9 cellular contexts compared by ENCODE assay signal in genomic region chr10:77592946-77593636, GRCh38. TPM values are rescaled to one million over a fixed set of nuclear protein-coding genes. Genes with fewer than 3 reads are reported as not detected.
DNase-seq lines count a peak whose midpoint lies in the region; ATAC-seq, FAIRE-seq and TF ChIP-seq lines count a peak whose summit lies in the region.
"Had no signal": no experiment of that assay in that cellular context is flagged by ENCODE, and none has a peak within 500 bp of the region (broad histone marks: within the 10 kb centered on the region; RNA-seq: fewer than 3 reads in every experiment).

No MANE protein-coding gene starts in this region.

- H3K27me3 Mint-ChIP-seq in naive thymus-derived CD8-positive, alpha-beta T cell: peaks cover 0 to 6% (median 2%) of the 10 kb centered on the region in 5 donors

- in situ Hi-C loops in ACHN (cut with HindIII; ENCODE audit: low pct_ligation_motif_present, low pct_unique_long_range_greater_than_20kb, low sequenced_read_pairs): no loop called here

- no peak for TF ChIP-seq CTCF in cardiac fibroblast (IDR thresholded peaks at IDR 0.05; ENCODE audit: low read depth, low read length)

- no peaks in the 10 kb centered on the region for H3K4me1 Mint-ChIP-seq in naive thymus-derived CD8-positive, alpha-beta T cell

- no peak overlapping the region for H3K4me3 ChIP-seq in cardiac fibroblast (replicated peaks in 1 of 2; ENCODE audit: low read depth in 2 of 2, low read length in 2 of 2)

- H3K4me3 Mint-ChIP-seq in naive thymus-derived CD8-positive, alpha-beta T cell: no peak overlapping the region

- no peaks in the 10 kb centered on the region for H3K9me3 Mint-ChIP-seq in naive thymus-derived CD8-positive, alpha-beta T cell

- H3K27ac Mint-ChIP-seq in naive thymus-derived CD8-positive, alpha-beta T cell: no peak overlapping the region

- DNase-seq in ACHN (peak; percentile 78), HTR-8/SVneo (ENCODE audit: insufficient read length, low spot score) (peak; percentile 60), cardiac fibroblast (ENCODE audit: low read depth in 2 of 2) (peak; percentile 66 to 96), medulla oblongata (ENCODE audit: extremely low spot score) (peak; percentile 64), SHP77 treated with DMSO at 0.1 percent for 48 hours (lab: John Stamatoyannopoulos, UW) (no peak)
- no peak for DNase-seq in stimulated activated CD4-positive, alpha-beta T cell treated with anti-CD3 and anti-CD28 coated beads, Interleukin-4, amount 100 ng/mL, for 1 hour
- no peak for DNase-seq in naive thymus-derived CD8-positive, alpha-beta T cell
- DNase-seq: activated naive CD4-positive, alpha-beta T cell treated with Interleukin-2 at 50 U/mL for 16 hours had no signal

- H3K36me3 Mint-ChIP-seq in naive thymus-derived CD8-positive, alpha-beta T cell: no peaks in the 10 kb centered on the region

- ATAC-seq in HG03521 (IDR thresholded peaks at IDR 0.05; ENCODE audit: unreplicated experiment): no peak
- no peak for ATAC-seq in naive thymus-derived CD8-positive, alpha-beta T cell

- POLR2A ChIA-PET in naive thymus-derived CD8-positive, alpha-beta T cell (lab: Charles Lee): no interaction called here

- FAIRE-seq in HTR-8/SVneo (lab: Jason Lieb, UNC): peak; percentile 55

RNA-seq across cellular contexts. Expression of gene KCNMA1, which starts 44.5 kb away (rescaled TPM):
- total RNA-seq in naive thymus-derived CD8-positive, alpha-beta T cell: not detected
- polyA plus RNA-seq in naive thymus-derived CD8-positive, alpha-beta T cell: not detected

Comparison
In these comparisons a context has a peak if more than half of its experiments do, and no peak if none do; other contexts are left out.
1. DNase-seq: peak in ACHN (single experiment), HTR-8/SVneo (single experiment), cardiac fibroblast (2 of 2) and medulla oblongata (single experiment); none in SHP77 treated with DMSO at 0.1 percent for 48 hours (single experiment), stimulated activated CD4-positive, alpha-beta T cell treated with anti-CD3 and anti-CD28 coated beads, Interleukin-4, amount 100 ng/mL, for 1 hour (single experiment) and naive thymus-derived CD8-positive, alpha-beta T cell (0 of 10).